8 cellular contexts compared by ENCODE assay signal in the genomic region with DNA sequence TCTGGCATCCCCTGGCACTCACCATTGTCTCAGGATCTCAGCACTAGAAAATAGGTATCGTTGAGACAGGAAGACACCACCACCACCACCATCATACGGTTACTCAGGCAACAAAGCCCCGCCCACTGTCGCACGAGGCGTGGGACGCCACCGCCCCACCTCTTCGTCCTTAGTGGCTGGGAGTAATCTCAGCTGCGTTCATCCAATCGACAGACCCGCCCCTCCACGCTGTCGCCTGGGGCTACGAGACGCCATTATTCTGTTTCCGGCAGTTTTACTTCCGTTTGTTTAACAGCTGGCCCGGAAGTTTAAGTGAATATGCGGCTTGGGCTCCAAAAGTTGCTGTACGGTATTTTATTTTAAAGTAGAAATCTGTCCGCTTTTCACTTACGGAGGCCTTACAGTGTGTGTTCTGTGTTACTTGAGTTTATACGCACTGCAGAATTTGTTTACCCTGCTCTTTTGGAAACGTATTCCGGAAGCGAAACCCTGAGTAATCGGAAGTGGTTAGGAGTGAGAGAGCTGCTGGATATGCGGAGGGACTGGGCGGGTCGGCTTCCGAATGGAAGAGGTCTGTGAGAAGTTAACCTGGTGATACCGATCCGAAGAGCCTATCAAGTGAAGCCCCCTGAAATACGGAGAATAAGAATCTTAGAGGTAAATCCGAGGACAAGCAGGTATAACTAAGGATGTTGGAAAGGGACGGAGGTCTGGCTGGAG. TPM values are rescaled to one million over a fixed set of nuclear protein-coding genes. Genes with fewer than 3 reads are reported as not detected.
DNase-seq lines count a peak whose midpoint lies in the region; ATAC-seq and TF ChIP-seq lines count a peak whose summit lies in the region.

Gene BLZF1, plus strand, starts transcription at position 510 of the 720 bp plus-strand sequence. CDS start 1,328 bp downstream, outside the sequence.
Gene NME7, minus strand, starts transcription at position 112 of the 720 bp plus-strand sequence. Its CDS starts 87 bp downstream, at position 25.

- peaks cover 27% of the 10 kb centered on the region for H3K4me1 Mint-ChIP-seq in T-helper 2 cell treated with Interferon-gamma antibody and Interleukin-4, amounts not matched to agents 5 μg/mL and 100 μg/mL, for 36 hours (ENCODE audit: low read depth)

- peak within 1 kb of the TSS; percentile 84 for H3K4me2 ChIP-seq in hepatocyte

- H2AFZ ChIP-seq in hepatocyte = peak within 1 kb of the TSS; percentile 90

- no peaks in the 10 kb centered on the region for H3K9me3 Mint-ChIP-seq in T-helper 2 cell treated with Interferon-gamma antibody and Interleukin-4, amounts not matched to agents 5 μg/mL and 100 μg/mL, for 36 hours

- DNase-seq in NCI-H1930 (lab: John Stamatoyannopoulos, UW) = peak; percentile 96
- DNase-seq in T-helper 2 cell treated with Interferon-gamma antibody and Interleukin-4, amounts not matched to agents 5 μg/mL and 100 μg/mL, for 36 hours (ENCODE audit: low spot score) = peak; percentile 99
- peak; percentile 94 for DNase-seq in astrocyte of the cerebellum (ENCODE audit: low read depth)
- peak; percentile 97 for DNase-seq in hepatocyte (ENCODE audit: low spot score)
- peak; percentile 96 for DNase-seq in renal cortical epithelial cell (ENCODE audit: low read depth)
- DNase-seq in cortex of kidney (lab: John Stamatoyannopoulos, UW) = no peak

- H3K4me3 ChIP-seq in astrocyte of the cerebellum (ENCODE audit: low read depth, low read length) (peak within 1 kb of the TSS; percentile 70), hepatocyte (peak within 1 kb of the TSS; percentile 67)

- no peak within 1 kb of the TSS for H3K4me3 Mint-ChIP-seq in T-helper 2 cell treated with Interferon-gamma antibody and Interleukin-4, amounts not matched to agents 5 μg/mL and 100 μg/mL, for 36 hours

- no peaks in the 10 kb centered on the region for H3K27me3 Mint-ChIP-seq in T-helper 2 cell treated with Interferon-gamma antibody and Interleukin-4, amounts not matched to agents 5 μg/mL and 100 μg/mL, for 36 hours (ENCODE audit: low read depth)

- no peaks in the 10 kb centered on the region for H3K9me3 ChIP-seq in hepatocyte (ENCODE audit: low read depth)

- H3K27ac ChIP-seq in hepatocyte = peak within 1 kb of the TSS; percentile 88

- peak; percentile 97 for ATAC-seq in GM18502 (IDR thresholded peaks at IDR 0.05; ENCODE audit: poor library complexity, unreplicated experiment)
- peak; percentile 99 for ATAC-seq in HG02970 (IDR thresholded peaks at IDR 0.05; ENCODE audit: low FRiP score, unreplicated experiment)

- peak within 1 kb of the TSS; percentile 70 for H3K27ac Mint-ChIP-seq in T-helper 2 cell treated with Interferon-gamma antibody and Interleukin-4, amounts not matched to agents 5 μg/mL and 100 μg/mL, for 36 hours

- peaks cover 5% of the 10 kb centered on the region for H3K4me1 ChIP-seq in hepatocyte (ENCODE audit: insufficient read depth)

- in situ Hi-C loops in astrocyte of the cerebellum (cut with HindIII; ENCODE audit: low sequenced_read_pairs) = no loop called here

- no peak for TF ChIP-seq CTCF in astrocyte of the cerebellum (IDR thresholded peaks at IDR 0.05; ENCODE audit: low read depth, low read length, missing control alignments)
- no peak for TF ChIP-seq CTCF in hepatocyte (IDR thresholded peaks at IDR 0.05; ENCODE audit: poor library complexity)

- no peaks in the 10 kb centered on the region for H3K36me3 ChIP-seq in hepatocyte (replicated peaks; ENCODE audit: insufficient read depth, low read depth)

- H3K79me2 ChIP-seq in hepatocyte = peaks cover 62% of the 10 kb centered on the region

- no peaks in the 10 kb centered on the region for H3K9me2 ChIP-seq in hepatocyte (replicated peaks; ENCODE audit: insufficient read depth)

- peaks cover 23% of the 10 kb centered on the region for H3K36me3 Mint-ChIP-seq in T-helper 2 cell treated with Interferon-gamma antibody and Interleukin-4, amounts not matched to agents 5 μg/mL and 100 μg/mL, for 36 hours (ENCODE audit: low read depth)

- H4K20me1 ChIP-seq in hepatocyte (ENCODE audit: insufficient read depth, poor library complexity, severe bottlenecking) = no peaks in the 10 kb centered on the region

- under 1% methylated on average over 37 of the region's 37 CpGs for WGBS in hepatocyte (ENCODE audit: low lambda C conversion rate, missing lambda C conversion rate)

- H3K27me3 ChIP-seq in hepatocyte = no peaks in the 10 kb centered on the region

RNA-seq across cellular contexts. Expression of gene BLZF1, which starts in this region (rescaled TPM):
- total RNA-seq in hepatocyte = 22.3 and 29.6 TPM in 2 replicates
- polyA plus RNA-seq in hepatocyte = 16.3 and 17.1 TPM in 2 replicates
- total RNA-seq in renal cortical epithelial cell = 58.3 and 68.6 TPM in 2 replicates

RNA-seq across cellular contexts. Expression of gene NME7, which starts in this region (rescaled TPM):
- total RNA-seq in hepatocyte (13.7 and 25.4 TPM in 2 replicates), renal cortical epithelial cell (41.7 and 70.7 TPM in 2 replicates)
- polyA plus RNA-seq in hepatocyte = 65.2 and 76.5 TPM in 2 replicates
